33 cellular contexts compared by ENCODE assay signal in the genomic region with DNA sequence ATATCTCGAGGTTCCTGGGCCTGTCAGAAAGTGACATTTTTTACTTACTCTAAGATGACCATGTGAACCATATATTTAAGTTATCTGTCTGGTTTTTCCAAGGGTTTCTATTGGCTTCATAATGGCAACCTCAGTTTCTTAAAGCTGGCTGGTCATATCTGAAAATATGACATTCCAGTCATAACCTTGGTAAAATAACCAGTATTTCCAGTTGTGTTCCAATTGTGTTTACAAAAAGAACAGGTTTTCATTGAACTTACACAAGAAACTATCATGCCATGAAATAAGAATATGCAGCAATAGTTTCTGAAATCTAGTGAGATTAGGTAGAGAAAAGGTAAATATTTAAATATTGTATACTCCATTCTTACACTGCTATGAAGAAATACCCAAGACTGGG.
"Had no signal": no experiment of that assay in that cellular context is flagged by ENCODE, and none has a peak within 500 bp of the region (broad histone marks: within the 10 kb centered on the region; RNA-seq: fewer than 3 reads in every experiment).

No MANE protein-coding gene starts in this region.

- H3K27me3 ChIP-seq: adrenal gland, body of pancreas, cardiac muscle cell, dorsolateral prefrontal cortex, esophagus squamous epithelium, gastroesophageal sphincter had no signal

- H3K4me3 ChIP-seq: adrenal gland, body of pancreas, cardiac muscle cell, coronary artery, dorsolateral prefrontal cortex, esophagus squamous epithelium, gastroesophageal sphincter had no signal

- H3K4me1 ChIP-seq: adrenal gland, body of pancreas, gastroesophageal sphincter had no signal

- ATAC-seq: activated CD4-positive, alpha-beta T cell treated with anti-CD3 and anti-CD28 coated beads for 36 hours; activated CD8-positive, alpha-beta memory T cell treated with anti-CD3 and anti-CD28 coated beads, Interleukin-2, amount 10 ng/mL, durations not matched to agents 7 days and 5 days; activated CD8-positive, alpha-beta T cell treated with anti-CD3 and anti-CD28 coated beads, Interleukin-2, amount 10 ng/mL, durations not matched to agents 7 days and 5 days; activated naive CD8-positive, alpha-beta T cell treated with anti-CD3 and anti-CD28 coated beads, Interleukin-2, amount 50 U/mL, for 24 hours; body of pancreas; gastroesophageal sphincter; T-helper 17 cell had no signal

- H3K27ac ChIP-seq: adrenal gland, body of pancreas, cardiac muscle cell, coronary artery, dorsolateral prefrontal cortex, epithelial cell of prostate, esophagus squamous epithelium, gastroesophageal sphincter, WERI-Rb-1 had no signal

- H3K36me3 ChIP-seq: adrenal gland, cardiac muscle cell, esophagus squamous epithelium, gastroesophageal sphincter, WERI-Rb-1 had no signal

- H3K9me3 ChIP-seq: adrenal gland, body of pancreas, esophagus squamous epithelium, gastroesophageal sphincter had no signal

- DNase-seq: activated B cell treated with CpG ODN at 0.5 μM for 24 hours; activated CD4-positive, alpha-beta memory T cell treated with anti-CD3 and anti-CD28 coated beads for 36 hours; activated CD4-positive, alpha-beta T cell treated with anti-CD3 and anti-CD28 coated beads for 36 hours; activated CD4-positive, alpha-beta T cell treated with anti-CD3 and anti-CD28 coated beads, Interleukin-2, amount 10 ng/mL, durations not matched to agents 24 days and 14 days; activated CD4-positive, CD25-positive, alpha-beta regulatory T cell treated with anti-CD3 and anti-CD28 coated beads, Interleukin-2, amount 50 U/mL, for 72 hours; activated CD8-positive, alpha-beta memory T cell treated with anti-CD3 and anti-CD28 coated beads, Interleukin-2, amount 10 ng/mL, durations not matched to agents 7 days and 5 days; activated CD8-positive, alpha-beta memory T cell treated with anti-CD3 and anti-CD28 coated beads, Interleukin-2, amount 50 U/mL, for 4 hours; activated CD8-positive, alpha-beta T cell treated with anti-CD3 and anti-CD28 coated beads, Interleukin-2, amount 10 ng/mL, durations not matched to agents 7 days and 5 days; activated effector memory CD4-positive, alpha-beta T cell treated with anti-CD3 and anti-CD28 coated beads, Interleukin-2, amount 50 U/mL, for 16 hours; activated naive CD4-positive, alpha-beta T cell treated with anti-CD3 and anti-CD28 coated beads for 36 hours; activated naive CD8-positive, alpha-beta T cell treated with anti-CD3 and anti-CD28 coated beads for 36 hours; activated naive CD8-positive, alpha-beta T cell treated with anti-CD3 and anti-CD28 coated beads, Interleukin-2, amount 50 U/mL, for 24 hours; activated T-cell treated with anti-CD3 and anti-CD28 coated beads, Interleukin-2, amount 50 U/mL, for 1 hour; activated T-cell treated with anti-CD3 and anti-CD28 coated beads, Interleukin-2, amount 50 U/mL, for 48 hours; adrenal gland; amygdala; aorta; body of pancreas; central memory CD4-positive, alpha-beta T cell; cerebellar nuclear complex; dorsolateral prefrontal cortex; effector memory CD4-positive, alpha-beta T cell; endodermal cell; esophagus squamous epithelium; foreskin melanocyte; T-helper 1 cell; T-helper 17 cell; T1000; WERI-Rb-1 had no signal
